24 cellular contexts compared by ENCODE assay signal in genomic region chr7:117592011-117592635, GRCh38.
"Had no signal": no experiment of that assay in that cellular context is flagged by ENCODE, and none has a peak within 500 bp of the region (broad histone marks: within the 10 kb centered on the region; RNA-seq: fewer than 3 reads in every experiment).

No MANE protein-coding gene starts in this region.

- H3K9me3 Mint-ChIP-seq: activated naive CD4-positive, alpha-beta T cell treated with anti-CD3 and anti-CD28 coated beads, Interleukin-2, amount 50 U/mL, for 24 hours; activated T-cell treated with anti-CD3 and anti-CD28 coated beads, Interleukin-2, amount 50 U/mL, for 24 hours; activated T-helper 1 cell treated with anti-CD3 and anti-CD28 coated beads, Interleukin-12 subunit alpha, Interleukin-12 subunit beta, Interleukin-2, Interleukin-4 antibody, amounts not matched to agents 30 ng/mL and 10 ng/mL and 1 ng/mL, durations not matched to agents 14 hours and 24 hours and 36 hours; T-helper 1 cell treated with Interleukin-12 subunit alpha and Interleukin-12 subunit beta and Interleukin-4 antibody, amounts not matched to agents 30 μg/mL and 1 μg/mL, for 36 hours had no signal

- H3K36me3 Mint-ChIP-seq: activated naive CD4-positive, alpha-beta T cell treated with anti-CD3 and anti-CD28 coated beads, Interleukin-2, amount 50 U/mL, for 24 hours had no signal

- H3K4me3 ChIP-seq: ascending aorta, body of pancreas had no signal

- H3K4me3 Mint-ChIP-seq: activated CD4-positive, alpha-beta T cell treated with anti-CD3 and anti-CD28 coated beads for 36 hours; activated CD8-positive, alpha-beta T cell treated with anti-CD3 and anti-CD28 coated beads, Interleukin-2, amount 10 ng/mL, durations not matched to agents 7 days and 5 days; activated naive CD4-positive, alpha-beta T cell treated with anti-CD3 and anti-CD28 coated beads, Interleukin-2, amount 50 U/mL, for 24 hours; activated T-cell treated with anti-CD3 and anti-CD28 coated beads, Interleukin-2, amount 50 U/mL, for 24 hours; activated T-helper 1 cell treated with anti-CD3 and anti-CD28 coated beads, Interleukin-12 subunit alpha, Interleukin-12 subunit beta, Interleukin-2, Interleukin-4 antibody, amounts not matched to agents 30 ng/mL and 10 ng/mL and 1 ng/mL, durations not matched to agents 14 hours and 24 hours and 36 hours; central memory CD8-positive, alpha-beta T cell; T-helper 1 cell treated with Interleukin-12 subunit alpha and Interleukin-12 subunit beta and Interleukin-4 antibody, amounts not matched to agents 30 μg/mL and 1 μg/mL, for 36 hours had no signal

- H3K9me3 ChIP-seq: ascending aorta, body of pancreas had no signal

- H3K27ac ChIP-seq: ascending aorta, body of pancreas had no signal

- H3K4me1 Mint-ChIP-seq: activated CD4-positive, alpha-beta T cell treated with anti-CD3 and anti-CD28 coated beads for 36 hours; activated naive CD4-positive, alpha-beta T cell treated with anti-CD3 and anti-CD28 coated beads, Interleukin-2, amount 50 U/mL, for 24 hours; central memory CD8-positive, alpha-beta T cell had no signal

- H3K4me1 ChIP-seq: ascending aorta had no signal

- H3K36me3 ChIP-seq: ascending aorta had no signal

- H3K27ac Mint-ChIP-seq: activated CD4-positive, alpha-beta T cell treated with anti-CD3 and anti-CD28 coated beads for 36 hours; activated CD8-positive, alpha-beta T cell treated with anti-CD3 and anti-CD28 coated beads, Interleukin-2, amount 10 ng/mL, durations not matched to agents 7 days and 5 days; activated naive CD4-positive, alpha-beta T cell treated with anti-CD3 and anti-CD28 coated beads, Interleukin-2, amount 50 U/mL, for 24 hours; activated T-cell treated with anti-CD3 and anti-CD28 coated beads, Interleukin-2, amount 50 U/mL, for 24 hours; activated T-helper 1 cell treated with anti-CD3 and anti-CD28 coated beads, Interleukin-12 subunit alpha, Interleukin-12 subunit beta, Interleukin-2, Interleukin-4 antibody, amounts not matched to agents 30 ng/mL and 10 ng/mL and 1 ng/mL, durations not matched to agents 14 hours and 24 hours and 36 hours; T-helper 1 cell treated with Interleukin-12 subunit alpha and Interleukin-12 subunit beta and Interleukin-4 antibody, amounts not matched to agents 30 μg/mL and 1 μg/mL, for 36 hours had no signal

- ATAC-seq: activated CD4-positive, alpha-beta T cell treated with anti-CD3 and anti-CD28 coated beads for 36 hours; activated CD8-positive, alpha-beta T cell treated with anti-CD3 and anti-CD28 coated beads, Interleukin-2, amount 10 ng/mL, durations not matched to agents 7 days and 5 days; body of pancreas; PC-3 had no signal

- H3K27me3 ChIP-seq: ascending aorta, body of pancreas had no signal

- H3K27me3 Mint-ChIP-seq: activated CD4-positive, alpha-beta T cell treated with anti-CD3 and anti-CD28 coated beads for 36 hours; activated naive CD4-positive, alpha-beta T cell treated with anti-CD3 and anti-CD28 coated beads, Interleukin-2, amount 50 U/mL, for 24 hours; activated T-cell treated with anti-CD3 and anti-CD28 coated beads, Interleukin-2, amount 50 U/mL, for 24 hours; central memory CD8-positive, alpha-beta T cell had no signal

- DNase-seq: activated CD4-positive, alpha-beta T cell treated with anti-CD3 and anti-CD28 coated beads for 36 hours; activated CD4-positive, alpha-beta T cell treated with anti-CD3 and anti-CD28 coated beads, Interleukin-2, amount 50 U/mL, for 1 hour; activated CD4-positive, CD25-positive, alpha-beta regulatory T cell; activated CD8-positive, alpha-beta memory T cell treated with anti-CD3 and anti-CD28 coated beads, Interleukin-2, amount 50 U/mL, for 48 hours; activated CD8-positive, alpha-beta T cell treated with anti-CD3 and anti-CD28 coated beads, Interleukin-2, amount 10 ng/mL, durations not matched to agents 7 days and 5 days; activated effector memory CD4-positive, alpha-beta T cell treated with Interleukin-2 at 50 U/mL for 16 hours; activated naive CD4-positive, alpha-beta T cell; activated T-cell treated with anti-CD3 and anti-CD28 coated beads, Interleukin-2, amount 50 U/mL, for 24 hours; body of pancreas; MM.1S; NCI-H1105; NCI-H1436; NCI-H1694 treated with DMSO at 0.1 percent for 48 hours; NCI-H2029 treated with DMSO at 0.1 percent for 48 hours; NCI-H345; NCI-H510A; NCI-H526 treated with DMSO at 0.1 percent for 48 hours; PC-3; SHP77 treated with DMSO at 0.1 percent for 48 hours had no signal
